In the genomic region with DNA sequence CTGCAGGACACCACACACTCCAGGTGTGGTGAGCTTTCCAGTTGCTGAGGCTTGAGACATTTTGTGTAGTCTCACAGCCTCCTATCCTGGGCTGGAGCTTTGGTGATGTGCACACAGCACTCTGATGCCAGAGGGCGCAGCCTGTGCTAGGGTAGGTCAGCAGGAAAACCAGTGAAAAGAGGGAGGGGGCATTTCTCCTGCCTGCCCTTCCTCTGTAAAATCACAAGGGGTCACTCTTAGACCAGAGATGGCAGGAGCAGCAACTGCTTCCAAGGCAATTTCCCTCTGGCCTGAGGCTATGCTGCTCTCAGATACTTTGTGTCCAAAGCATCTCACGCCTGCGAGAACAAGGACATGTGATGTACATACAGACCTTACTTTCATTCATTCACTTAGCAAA, we compare ENCODE assay signal across 1 cellular context.
TF ChIP-seq lines count a peak whose summit lies in the region.

No MANE protein-coding gene starts in this region.

TF ChIP-seq in HepG2, 621 proteins besides CTCF, POLR2A, EP300 and RAD21 (continued from another document and continues in another):
- TF ChIP-seq, protein P1, sequence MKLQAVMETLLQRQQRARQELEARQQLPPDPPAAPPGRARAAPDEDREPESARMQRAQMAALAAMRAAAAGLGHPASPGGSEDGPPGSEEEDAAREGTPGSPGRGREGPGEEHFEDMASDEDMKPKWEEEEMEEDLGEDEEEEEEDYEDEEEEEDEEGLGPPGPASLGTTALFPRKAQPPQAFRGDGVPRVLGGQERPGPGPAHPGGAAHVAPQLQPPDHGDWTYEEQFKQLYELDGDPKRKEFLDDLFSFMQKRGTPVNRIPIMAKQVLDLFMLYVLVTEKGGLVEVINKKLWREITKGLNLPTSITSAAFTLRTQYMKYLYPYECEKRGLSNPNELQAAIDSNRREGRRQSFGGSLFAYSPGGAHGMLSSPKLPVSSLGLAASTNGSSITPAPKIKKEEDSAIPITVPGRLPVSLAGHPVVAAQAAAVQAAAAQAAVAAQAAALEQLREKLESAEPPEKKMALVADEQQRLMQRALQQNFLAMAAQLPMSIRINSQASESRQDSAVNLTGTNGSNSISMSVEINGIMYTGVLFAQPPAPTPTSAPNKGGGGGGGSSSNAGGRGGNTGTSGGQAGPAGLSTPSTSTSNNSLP (IDR thresholded peaks at IDR 0.05; ENCODE audit: low read depth, low read length): no peak
- no peak for TF ChIP-seq ZFP36 (IDR thresholded peaks at IDR 0.05; ENCODE audit: borderline replicate concordance, low read depth, low read length, partially characterized antibody)
- TF ChIP-seq, protein P2, sequence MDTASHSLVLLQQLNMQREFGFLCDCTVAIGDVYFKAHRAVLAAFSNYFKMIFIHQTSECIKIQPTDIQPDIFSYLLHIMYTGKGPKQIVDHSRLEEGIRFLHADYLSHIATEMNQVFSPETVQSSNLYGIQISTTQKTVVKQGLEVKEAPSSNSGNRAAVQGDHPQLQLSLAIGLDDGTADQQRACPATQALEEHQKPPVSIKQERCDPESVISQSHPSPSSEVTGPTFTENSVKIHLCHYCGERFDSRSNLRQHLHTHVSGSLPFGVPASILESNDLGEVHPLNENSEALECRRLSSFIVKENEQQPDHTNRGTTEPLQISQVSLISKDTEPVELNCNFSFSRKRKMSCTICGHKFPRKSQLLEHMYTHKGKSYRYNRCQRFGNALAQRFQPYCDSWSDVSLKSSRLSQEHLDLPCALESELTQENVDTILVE (CRISPR knock-in tag; IDR thresholded peaks at IDR 0.05): 0 out of 2 replicates have a peak, but pooled peaks have one; percentile 23
- TF ChIP-seq ZSCAN31 (CRISPR knock-in tag; IDR thresholded peaks at IDR 0.05; ENCODE audit: low read depth): no peak
- TF ChIP-seq ZBTB7A (CRISPR knock-in tag; IDR thresholded peaks at IDR 0.05): no peak
- TF ChIP-seq REPIN1 (CRISPR knock-in tag; IDR thresholded peaks at IDR 0.05; ENCODE audit: borderline replicate concordance, low read depth): 0 out of 2 replicates have a peak, but pooled peaks have one; percentile 55
- 0 out of 4 replicates have a peak, but pooled peaks have one; percentile 8 to 25 for TF ChIP-seq MAFK (conservative IDR thresholded peaks at IDR 0.05 in 1 of 2, IDR thresholded peaks at IDR 0.05 in 1 of 2; ENCODE audit: low read length in 2 of 2)
- TF ChIP-seq FOXA1 (IDR thresholded peaks at IDR 0.05): no peak
- no peak for TF ChIP-seq FOXA1 (CRISPR knock-in tag; IDR thresholded peaks at IDR 0.05)
- TF ChIP-seq, protein P3, sequence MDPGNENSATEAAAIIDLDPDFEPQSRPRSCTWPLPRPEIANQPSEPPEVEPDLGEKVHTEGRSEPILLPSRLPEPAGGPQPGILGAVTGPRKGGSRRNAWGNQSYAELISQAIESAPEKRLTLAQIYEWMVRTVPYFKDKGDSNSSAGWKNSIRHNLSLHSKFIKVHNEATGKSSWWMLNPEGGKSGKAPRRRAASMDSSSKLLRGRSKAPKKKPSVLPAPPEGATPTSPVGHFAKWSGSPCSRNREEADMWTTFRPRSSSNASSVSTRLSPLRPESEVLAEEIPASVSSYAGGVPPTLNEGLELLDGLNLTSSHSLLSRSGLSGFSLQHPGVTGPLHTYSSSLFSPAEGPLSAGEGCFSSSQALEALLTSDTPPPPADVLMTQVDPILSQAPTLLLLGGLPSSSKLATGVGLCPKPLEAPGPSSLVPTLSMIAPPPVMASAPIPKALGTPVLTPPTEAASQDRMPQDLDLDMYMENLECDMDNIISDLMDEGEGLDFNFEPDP (CRISPR knock-in tag; conservative IDR thresholded peaks at IDR 0.05): no peak
- TF ChIP-seq RORA (CRISPR knock-in tag; IDR thresholded peaks at IDR 0.05): no peak
- no peak for TF ChIP-seq PAF1 (CRISPR knock-in tag; IDR thresholded peaks at IDR 0.05)
- TF ChIP-seq ZNF101 (CRISPR knock-in tag; IDR thresholded peaks at IDR 0.05; ENCODE audit: borderline replicate concordance, low read depth): no peak
- TF ChIP-seq, protein P4, sequence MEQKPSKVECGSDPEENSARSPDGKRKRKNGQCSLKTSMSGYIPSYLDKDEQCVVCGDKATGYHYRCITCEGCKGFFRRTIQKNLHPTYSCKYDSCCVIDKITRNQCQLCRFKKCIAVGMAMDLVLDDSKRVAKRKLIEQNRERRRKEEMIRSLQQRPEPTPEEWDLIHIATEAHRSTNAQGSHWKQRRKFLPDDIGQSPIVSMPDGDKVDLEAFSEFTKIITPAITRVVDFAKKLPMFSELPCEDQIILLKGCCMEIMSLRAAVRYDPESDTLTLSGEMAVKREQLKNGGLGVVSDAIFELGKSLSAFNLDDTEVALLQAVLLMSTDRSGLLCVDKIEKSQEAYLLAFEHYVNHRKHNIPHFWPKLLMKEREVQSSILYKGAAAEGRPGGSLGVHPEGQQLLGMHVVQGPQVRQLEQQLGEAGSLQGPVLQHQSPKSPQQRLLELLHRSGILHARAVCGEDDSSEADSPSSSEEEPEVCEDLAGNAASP (CRISPR knock-in tag; IDR thresholded peaks at IDR 0.05; ENCODE audit: borderline replicate concordance): peak; percentile 47; the same call in 1 of the 2 replicates
- TF ChIP-seq, protein P5, sequence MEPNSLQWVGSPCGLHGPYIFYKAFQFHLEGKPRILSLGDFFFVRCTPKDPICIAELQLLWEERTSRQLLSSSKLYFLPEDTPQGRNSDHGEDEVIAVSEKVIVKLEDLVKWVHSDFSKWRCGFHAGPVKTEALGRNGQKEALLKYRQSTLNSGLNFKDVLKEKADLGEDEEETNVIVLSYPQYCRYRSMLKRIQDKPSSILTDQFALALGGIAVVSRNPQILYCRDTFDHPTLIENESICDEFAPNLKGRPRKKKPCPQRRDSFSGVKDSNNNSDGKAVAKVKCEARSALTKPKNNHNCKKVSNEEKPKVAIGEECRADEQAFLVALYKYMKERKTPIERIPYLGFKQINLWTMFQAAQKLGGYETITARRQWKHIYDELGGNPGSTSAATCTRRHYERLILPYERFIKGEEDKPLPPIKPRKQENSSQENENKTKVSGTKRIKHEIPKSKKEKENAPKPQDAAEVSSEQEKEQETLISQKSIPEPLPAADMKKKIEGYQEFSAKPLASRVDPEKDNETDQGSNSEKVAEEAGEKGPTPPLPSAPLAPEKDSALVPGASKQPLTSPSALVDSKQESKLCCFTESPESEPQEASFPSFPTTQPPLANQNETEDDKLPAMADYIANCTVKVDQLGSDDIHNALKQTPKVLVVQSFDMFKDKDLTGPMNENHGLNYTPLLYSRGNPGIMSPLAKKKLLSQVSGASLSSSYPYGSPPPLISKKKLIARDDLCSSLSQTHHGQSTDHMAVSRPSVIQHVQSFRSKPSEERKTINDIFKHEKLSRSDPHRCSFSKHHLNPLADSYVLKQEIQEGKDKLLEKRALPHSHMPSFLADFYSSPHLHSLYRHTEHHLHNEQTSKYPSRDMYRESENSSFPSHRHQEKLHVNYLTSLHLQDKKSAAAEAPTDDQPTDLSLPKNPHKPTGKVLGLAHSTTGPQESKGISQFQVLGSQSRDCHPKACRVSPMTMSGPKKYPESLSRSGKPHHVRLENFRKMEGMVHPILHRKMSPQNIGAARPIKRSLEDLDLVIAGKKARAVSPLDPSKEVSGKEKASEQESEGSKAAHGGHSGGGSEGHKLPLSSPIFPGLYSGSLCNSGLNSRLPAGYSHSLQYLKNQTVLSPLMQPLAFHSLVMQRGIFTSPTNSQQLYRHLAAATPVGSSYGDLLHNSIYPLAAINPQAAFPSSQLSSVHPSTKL (CRISPR knock-in tag; IDR thresholded peaks at IDR 0.05): peak; percentile 36; the same call in 1 of the 2 replicates
- no peak for TF ChIP-seq ZFP1 (CRISPR knock-in tag; IDR thresholded peaks at IDR 0.05)
- no peak for TF ChIP-seq ZNF124 (CRISPR knock-in tag; IDR thresholded peaks at IDR 0.05)
- 0 out of 2 replicates have a peak, but pooled peaks have one; percentile 30 for TF ChIP-seq BCL6 (CRISPR knock-in tag; IDR thresholded peaks at IDR 0.05)
- TF ChIP-seq, protein P6, sequence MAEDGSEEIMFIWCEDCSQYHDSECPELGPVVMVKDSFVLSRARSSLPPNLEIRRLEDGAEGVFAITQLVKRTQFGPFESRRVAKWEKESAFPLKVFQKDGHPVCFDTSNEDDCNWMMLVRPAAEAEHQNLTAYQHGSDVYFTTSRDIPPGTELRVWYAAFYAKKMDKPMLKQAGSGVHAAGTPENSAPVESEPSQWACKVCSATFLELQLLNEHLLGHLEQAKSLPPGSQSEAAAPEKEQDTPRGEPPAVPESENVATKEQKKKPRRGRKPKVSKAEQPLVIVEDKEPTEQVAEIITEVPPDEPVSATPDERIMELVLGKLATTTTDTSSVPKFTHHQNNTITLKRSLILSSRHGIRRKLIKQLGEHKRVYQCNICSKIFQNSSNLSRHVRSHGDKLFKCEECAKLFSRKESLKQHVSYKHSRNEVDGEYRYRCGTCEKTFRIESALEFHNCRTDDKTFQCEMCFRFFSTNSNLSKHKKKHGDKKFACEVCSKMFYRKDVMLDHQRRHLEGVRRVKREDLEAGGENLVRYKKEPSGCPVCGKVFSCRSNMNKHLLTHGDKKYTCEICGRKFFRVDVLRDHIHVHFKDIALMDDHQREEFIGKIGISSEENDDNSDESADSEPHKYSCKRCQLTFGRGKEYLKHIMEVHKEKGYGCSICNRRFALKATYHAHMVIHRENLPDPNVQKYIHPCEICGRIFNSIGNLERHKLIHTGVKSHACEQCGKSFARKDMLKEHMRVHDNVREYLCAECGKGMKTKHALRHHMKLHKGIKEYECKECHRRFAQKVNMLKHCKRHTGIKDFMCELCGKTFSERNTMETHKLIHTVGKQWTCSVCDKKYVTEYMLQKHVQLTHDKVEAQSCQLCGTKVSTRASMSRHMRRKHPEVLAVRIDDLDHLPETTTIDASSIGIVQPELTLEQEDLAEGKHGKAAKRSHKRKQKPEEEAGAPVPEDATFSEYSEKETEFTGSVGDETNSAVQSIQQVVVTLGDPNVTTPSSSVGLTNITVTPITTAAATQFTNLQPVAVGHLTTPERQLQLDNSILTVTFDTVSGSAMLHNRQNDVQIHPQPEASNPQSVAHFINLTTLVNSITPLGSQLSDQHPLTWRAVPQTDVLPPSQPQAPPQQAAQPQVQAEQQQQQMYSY (CRISPR knock-in tag; IDR thresholded peaks at IDR 0.05): no peak
- TF ChIP-seq ZNF331 (CRISPR knock-in tag; IDR thresholded peaks at IDR 0.05): peak; percentile 51; the same call in 1 of the 2 replicates
- TF ChIP-seq AGO2 (optimal IDR thresholded peaks at IDR 0.05; ENCODE audit: low read depth, low read length): no peak
- peak; percentile 98 for TF ChIP-seq SMC3 (IDR thresholded peaks at IDR 0.05; ENCODE audit: low read length)
- no peak for TF ChIP-seq NR2F6 (IDR thresholded peaks at IDR 0.05)
- peak; percentile 31; the same call in 1 of the 2 replicates for TF ChIP-seq NR2F6 (CRISPR knock-in tag; IDR thresholded peaks at IDR 0.05)
- no peak for TF ChIP-seq SAFB2 (CRISPR knock-in tag; IDR thresholded peaks at IDR 0.05; ENCODE audit: borderline replicate concordance, low read depth)
- no peak for TF ChIP-seq SOX6 (IDR thresholded peaks at IDR 0.05)
- peak; percentile 40 for TF ChIP-seq SOX6 (CRISPR knock-in tag; IDR thresholded peaks at IDR 0.05)
- no peak for TF ChIP-seq ZNF501 (CRISPR knock-in tag; IDR thresholded peaks at IDR 0.05)
- TF ChIP-seq, protein P7, sequence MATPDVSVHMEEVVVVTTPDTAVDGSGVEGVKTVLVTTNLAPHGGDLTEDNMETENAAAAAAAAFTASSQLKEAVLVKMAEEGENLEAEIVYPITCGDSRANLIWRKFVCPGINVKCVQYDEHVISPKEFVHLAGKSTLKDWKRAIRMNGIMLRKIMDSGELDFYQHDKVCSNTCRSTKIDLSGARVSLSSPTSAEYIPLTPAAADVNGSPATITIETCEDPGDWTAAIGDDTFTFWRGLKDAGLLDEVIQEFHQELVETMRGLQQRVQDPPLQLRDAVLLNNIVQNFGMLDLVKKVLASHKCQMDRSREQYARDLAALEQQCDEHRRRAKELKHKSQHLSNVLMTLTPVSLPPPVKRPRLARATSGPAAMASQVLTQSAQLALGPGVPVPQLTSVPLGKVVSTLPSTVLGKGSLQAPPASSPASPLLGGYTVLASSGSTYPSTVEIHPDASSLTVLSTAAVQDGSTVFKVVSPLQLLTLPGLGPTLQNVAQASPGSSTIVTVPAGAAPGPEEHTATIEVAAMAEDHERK (CRISPR knock-in tag; IDR thresholded peaks at IDR 0.05; ENCODE audit: low read depth): no peak
- TF ChIP-seq ELF3 (CRISPR knock-in tag; IDR thresholded peaks at IDR 0.05): peak; percentile 40; the same call in 1 of the 2 replicates
- TF ChIP-seq ZNF20 (CRISPR knock-in tag; IDR thresholded peaks at IDR 0.05): no peak
- TF ChIP-seq RXRA (CRISPR knock-in tag; IDR thresholded peaks at IDR 0.05): 0 out of 2 replicates have a peak, but pooled peaks have one; percentile 35
- TF ChIP-seq ZFP37 (CRISPR knock-in tag; IDR thresholded peaks at IDR 0.05; ENCODE audit: borderline replicate concordance): no peak
- TF ChIP-seq RXRB (CRISPR knock-in tag; IDR thresholded peaks at IDR 0.05; ENCODE audit: borderline replicate concordance): peak; percentile 39; the same call in 1 of the 2 replicates
- peak; percentile 96 for TF ChIP-seq STAG1 (CRISPR knock-in tag; IDR thresholded peaks at IDR 0.05)
- no peak for TF ChIP-seq HOXA7 (CRISPR knock-in tag; IDR thresholded peaks at IDR 0.05)
- peak; percentile 49 for TF ChIP-seq SALL1 (CRISPR knock-in tag; IDR thresholded peaks at IDR 0.05)
- TF ChIP-seq ZNF614 (CRISPR knock-in tag; IDR thresholded peaks at IDR 0.05; ENCODE audit: borderline replicate concordance): peak; percentile 52; the same call in 1 of the 2 replicates
- TF ChIP-seq KDM4B (CRISPR knock-in tag; IDR thresholded peaks at IDR 0.05): 0 out of 2 replicates have a peak, but pooled peaks have one; percentile 49
- TF ChIP-seq, protein P8, sequence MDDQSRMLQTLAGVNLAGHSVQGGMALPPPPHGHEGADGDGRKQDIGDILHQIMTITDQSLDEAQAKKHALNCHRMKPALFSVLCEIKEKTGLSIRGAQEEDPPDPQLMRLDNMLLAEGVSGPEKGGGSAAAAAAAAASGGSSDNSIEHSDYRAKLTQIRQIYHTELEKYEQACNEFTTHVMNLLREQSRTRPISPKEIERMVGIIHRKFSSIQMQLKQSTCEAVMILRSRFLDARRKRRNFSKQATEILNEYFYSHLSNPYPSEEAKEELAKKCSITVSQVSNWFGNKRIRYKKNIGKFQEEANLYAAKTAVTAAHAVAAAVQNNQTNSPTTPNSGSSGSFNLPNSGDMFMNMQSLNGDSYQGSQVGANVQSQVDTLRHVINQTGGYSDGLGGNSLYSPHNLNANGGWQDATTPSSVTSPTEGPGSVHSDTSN (CRISPR knock-in tag; IDR thresholded peaks at IDR 0.05; ENCODE audit: borderline replicate concordance): no peak
- no peak for TF ChIP-seq ZNF562 (CRISPR knock-in tag; IDR thresholded peaks at IDR 0.05; ENCODE audit: borderline replicate concordance)
- no peak for TF ChIP-seq NONO (IDR thresholded peaks at IDR 0.05)
- TF ChIP-seq NONO (CRISPR knock-in tag; conservative IDR thresholded peaks at IDR 0.05): no peak
- TF ChIP-seq KLF16 (CRISPR knock-in tag; IDR thresholded peaks at IDR 0.05): peak in 1 of 2 experiments; percentile 35; a peak in 1 of 4 replicates
- peak; percentile 44; the same call in 1 of the 2 replicates for TF ChIP-seq IRF2 (CRISPR knock-in tag; IDR thresholded peaks at IDR 0.05)
- TF ChIP-seq MIER3 (CRISPR knock-in tag; IDR thresholded peaks at IDR 0.05; ENCODE audit: borderline replicate concordance): 0 out of 2 replicates have a peak, but pooled peaks have one; percentile 53
- TF ChIP-seq TGIF2 (CRISPR knock-in tag; IDR thresholded peaks at IDR 0.05): peak; percentile 72
- no peak for TF ChIP-seq MTF2 (CRISPR knock-in tag; IDR thresholded peaks at IDR 0.05; ENCODE audit: borderline replicate concordance)
- peak; percentile 36 for TF ChIP-seq TEAD3 (CRISPR knock-in tag; optimal IDR thresholded peaks at IDR 0.05; ENCODE audit: borderline replicate concordance)
